10 cellular contexts compared by ENCODE assay signal in genomic region chr10:62016477-62017140, GRCh38.
DNase-seq lines count a peak whose midpoint lies in the region; ATAC-seq, FAIRE-seq and TF ChIP-seq lines count a peak whose summit lies in the region.
"Had no signal": no experiment of that assay in that cellular context is flagged by ENCODE, and none has a peak within 500 bp of the region (broad histone marks: within the 10 kb centered on the region; RNA-seq: fewer than 3 reads in every experiment).

No MANE protein-coding gene starts in this region.

- peak; percentile 60 for ATAC-seq in HG03135 (IDR thresholded peaks at IDR 0.05; ENCODE audit: unreplicated experiment)
- ATAC-seq in effector memory CD8-positive, alpha-beta T cell (replicated peaks) = peak; percentile 56

- TF ChIP-seq CTCF in breast epithelium (IDR thresholded peaks at IDR 0.05) = no peak
- TF ChIP-seq CTCF in mammary epithelial cell (conservative IDR thresholded peaks at IDR 0.05 in 1 of 2, IDR thresholded peaks at IDR 0.05 in 1 of 2; ENCODE audit: extremely low read depth in 1 of 2, insufficient read depth in 1 of 2, low read depth in 1 of 2, low read length in 2 of 2) = no peak
- no peak for TF ChIP-seq CTCF in transverse colon (IDR thresholded peaks at IDR 0.05)

- BruUV-seq in mammary epithelial cell (replicated peaks; lab: Mats Ljungman, UMichigan) = no TSS peak

- no peaks in the 10 kb centered on the region for H3K79me2 ChIP-seq in mammary epithelial cell (ENCODE audit: insufficient read depth, low read length)

- no peaks in the 10 kb centered on the region for H3K27me3 Mint-ChIP-seq in effector memory CD8-positive, alpha-beta T cell

- TF ChIP-seq POLR2A in breast epithelium (IDR thresholded peaks at IDR 0.05) (no peak), transverse colon (IDR thresholded peaks at IDR 0.05) (no peak)

- H3K27ac ChIP-seq in breast epithelium = peak overlapping the region; percentile 68 to 86
- H3K27ac ChIP-seq in mammary epithelial cell (ENCODE audit: insufficient read depth, low read depth, low read length) = no peak overlapping the region
- peak overlapping the region; percentile 47 to 84 (median 66) for H3K27ac ChIP-seq in transverse colon

- TF ChIP-seq EP300 in transverse colon (IDR thresholded peaks at IDR 0.05; ENCODE audit: low read depth) = no peak

- no peak overlapping the region for H2AFZ ChIP-seq in mammary epithelial cell (ENCODE audit: low read depth, low read length)

- no peaks in the 10 kb centered on the region for H3K36me3 Mint-ChIP-seq in effector memory CD8-positive, alpha-beta T cell (ENCODE audit: insufficient read depth)

- no peak overlapping the region for H3K4me3 ChIP-seq in breast epithelium
- no peak overlapping the region for H3K4me3 ChIP-seq in mammary epithelial cell (replicated peaks in 1 of 3; ENCODE audit: insufficient read depth in 1 of 3, low read depth in 2 of 3, low read length in 3 of 3)
- no peak overlapping the region for H3K4me3 ChIP-seq in transverse colon
- H3K4me3 ChIP-seq: lung had no signal

- H3K9me3 Mint-ChIP-seq in effector memory CD8-positive, alpha-beta T cell = no peaks in the 10 kb centered on the region

- H3K4me1 ChIP-seq in breast epithelium = peaks cover 0 to 8% of the 10 kb centered on the region in 2 donors
- H3K4me1 ChIP-seq in mammary epithelial cell (ENCODE audit: insufficient read depth, low read length) = peaks cover 21% of the 10 kb centered on the region
- H3K4me1 ChIP-seq in transverse colon = peaks cover 20 to 44% (median 26%) of the 10 kb centered on the region in 4 donors

- DNase-seq in breast epithelium (ENCODE audit: low spot score in 2 of 2) (no peak), mammary epithelial cell (no peak), transverse colon (no peak), SW 1271 (lab: John Stamatoyannopoulos, UW) (no peak), frontal cortex (ENCODE audit: low spot score in 2 of 2) (no peak), 8988T (no peak)
- DNase-seq in effector memory CD8-positive, alpha-beta T cell = no peak

- WGBS in mammary epithelial cell (ENCODE audit: low coverage, missing lambda C conversion rate) = 93% methylated on average over 4 of the region's 4 CpGs
- 44 to 48% methylated on average over 4 of the region's 4 CpGs for WGBS in transverse colon (ENCODE audit: low coverage in 1 of 2), 2 donors

- H3K36me3 ChIP-seq in breast epithelium (no peaks in the 10 kb centered on the region), mammary epithelial cell (ENCODE audit: insufficient read depth, low read length) (no peaks in the 10 kb centered on the region), transverse colon (no peaks in the 10 kb centered on the region)

- in situ Hi-C loops in mammary epithelial cell (cut with MboI; ENCODE audit: low sequenced_read_pairs in 2 of 2) = no loop called here
- in situ Hi-C loops in transverse colon (cut with MboI; ENCODE audit: low pct_ligation_motif_present in 1 of 4, low pct_unique_long_range_greater_than_20kb in 1 of 4, low sequenced_read_pairs in 3 of 4) = no loop called here

- peaks cover 8 to 37% of the 10 kb centered on the region in 2 donors for H3K4me1 Mint-ChIP-seq in effector memory CD8-positive, alpha-beta T cell (ENCODE audit: low read depth in 2 of 2)

- CTCF ChIA-PET in mammary epithelial cell (lab: Charles Lee; ENCODE audit: low non-redundant PET) = no interaction called here

- H3K27me3 ChIP-seq in breast epithelium (no peaks in the 10 kb centered on the region), mammary epithelial cell (ENCODE audit: insufficient read depth, low read length) (no peaks in the 10 kb centered on the region), transverse colon (no peaks in the 10 kb centered on the region)

- peak overlapping the region; percentile 35 to 65 for H3K27ac Mint-ChIP-seq in effector memory CD8-positive, alpha-beta T cell

- dilution Hi-C loops in mammary epithelial cell (cut with HindIII; ENCODE audit: low sequenced_read_pairs) = no loop called here

- H3K9me3 ChIP-seq in breast epithelium (no peaks in the 10 kb centered on the region), mammary epithelial cell (replicated peaks; ENCODE audit: insufficient read depth, low read length) (no peaks in the 10 kb centered on the region), transverse colon (no peaks in the 10 kb centered on the region)

- H3K9ac ChIP-seq in mammary epithelial cell (ENCODE audit: insufficient read depth, low read length) = no peak overlapping the region

- no peak overlapping the region for H3K4me3 Mint-ChIP-seq in effector memory CD8-positive, alpha-beta T cell

- H3K4me2 ChIP-seq in mammary epithelial cell (ENCODE audit: insufficient read depth, low read depth, low read length) = no peak overlapping the region

- intact Hi-C loops in breast epithelium (cut with DNase I; ENCODE audit: low total_unique reads) = no loop called here
- intact Hi-C loops in mammary epithelial cell (cut with micrococcal nuclease) = no loop called here
- intact Hi-C loops in transverse colon (cut with DNase I; ENCODE audit: low total_unique reads) = no loop called here

- no peaks in the 10 kb centered on the region for H4K20me1 ChIP-seq in mammary epithelial cell (ENCODE audit: insufficient read depth, low read length)

- FAIRE-seq in frontal cortex (lab: Jason Lieb, UNC) = no peak
- FAIRE-seq: TTC549 had no signal
